In the genomic region with DNA sequence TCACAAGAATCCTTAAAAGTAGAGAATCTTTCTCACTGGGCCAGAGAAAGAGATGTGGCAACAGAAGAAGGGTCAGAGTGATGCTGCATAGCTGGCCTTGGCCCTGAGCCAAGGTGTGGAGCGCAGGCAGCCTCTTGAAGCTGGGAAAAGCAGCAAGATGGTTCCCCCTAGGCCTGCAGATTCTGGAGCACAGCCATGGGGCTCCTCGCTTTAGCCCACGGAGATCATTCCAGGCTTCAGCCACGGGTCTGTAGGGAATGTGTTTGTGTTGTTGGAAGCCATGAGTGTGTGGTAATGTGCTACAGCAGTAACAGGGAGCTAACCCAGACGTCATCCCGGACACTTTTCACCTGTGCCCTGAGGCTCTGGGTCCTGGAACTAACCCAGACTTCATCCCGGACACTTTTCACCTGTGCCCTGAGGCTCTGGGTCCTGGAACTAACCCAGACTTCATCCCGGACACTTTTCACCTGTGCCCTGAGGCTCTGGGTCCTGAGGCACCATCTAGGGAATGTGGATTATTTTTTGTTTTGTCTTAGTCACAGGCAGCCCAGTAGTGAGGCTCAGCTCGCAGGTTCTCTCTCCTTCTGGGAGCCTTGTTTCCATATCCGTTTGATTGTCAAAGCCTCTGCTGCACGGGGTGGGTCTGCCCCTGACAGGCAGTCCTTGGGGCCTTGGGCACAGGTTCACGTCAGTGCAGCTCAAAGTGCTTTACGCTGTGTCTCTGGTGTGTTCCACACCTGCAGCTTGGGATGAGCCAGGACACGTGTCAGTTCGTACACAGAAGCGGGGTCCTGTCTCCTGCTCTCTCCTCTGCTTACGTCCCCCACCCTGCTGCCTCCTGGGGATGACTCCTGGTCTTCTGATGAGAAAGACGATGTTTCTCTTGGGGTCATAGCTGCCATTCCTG, we compare ENCODE assay signal across 11 cellular contexts. TPM values are rescaled to one million over a fixed set of nuclear protein-coding genes. Genes with fewer than 3 reads are reported as not detected.
DNase-seq lines count a peak whose midpoint lies in the region; TF ChIP-seq lines count a peak whose summit lies in the region.
"Had no signal": no experiment of that assay in that cellular context is flagged by ENCODE, and none has a peak within 500 bp of the region (broad histone marks: within the 10 kb centered on the region; RNA-seq: fewer than 3 reads in every experiment).

No MANE protein-coding gene starts in this region.

- no peaks in the 10 kb centered on the region for H3K27me3 Mint-ChIP-seq in osteocyte (ENCODE audit: unreplicated experiment)

- peaks cover 24% of the 10 kb centered on the region for H3K4me1 Mint-ChIP-seq in osteocyte (ENCODE audit: unreplicated experiment)
- H3K4me1 Mint-ChIP-seq: activated B cell treated with CpG ODN at 0.5 μM for 24 hours had no signal

- peaks cover 66% of the 10 kb centered on the region for H3K36me3 Mint-ChIP-seq in osteocyte (ENCODE audit: unreplicated experiment)

- DNase-seq in GM10266 (ENCODE audit: extremely low spot score) (peak; percentile 16), M059J (ENCODE audit: low read depth) (peak; percentile 94), ecto neural progenitor cell (ENCODE audit: low spot score) (peak; percentile 40), osteocyte (ENCODE audit: extremely low spot score, unreplicated experiment) (peak; percentile 80), Ammon's horn (ENCODE audit: low spot score) (no peak), SKM-1 treated with dmso at 0.1 percent for 144 hours (lab: John Stamatoyannopoulos, UW; ENCODE audit: unreplicated experiment) (no peak), inferior parietal cortex (ENCODE audit: extremely low spot score) (no peak)
- DNase-seq in stimulated activated CD4-positive, alpha-beta T cell treated with anti-CD3 and anti-CD28 coated beads, Interleukin-4, amount 100 ng/mL, for 24 hours, result no peak
- DNase-seq: activated B cell treated with CpG ODN at 0.5 μM for 24 hours, kidney glomerular epithelial cell had no signal

- TF ChIP-seq CTCF in GM10266 (IDR thresholded peaks at IDR 0.05; ENCODE audit: control insufficient read depth, insufficient read depth, low read depth, missing control alignments) (no peak), osteocyte (IDR thresholded peaks at IDR 0.05) (no peak)

- peak overlapping the region; percentile 67 for H3K27ac Mint-ChIP-seq in osteocyte (ENCODE audit: unreplicated experiment)
- H3K27ac Mint-ChIP-seq: activated B cell treated with CpG ODN at 0.5 μM for 24 hours had no signal

- no peak overlapping the region for H3K4me3 Mint-ChIP-seq in osteocyte (ENCODE audit: unreplicated experiment)
- H3K4me3 Mint-ChIP-seq: activated B cell treated with CpG ODN at 0.5 μM for 24 hours; stimulated activated effector memory CD8-positive, alpha-beta T cell treated with anti-CD3 and anti-CD28 coated beads, Interleukin-12 subunit alpha, Interleukin-12 subunit beta, amount 100 ng/mL, for 72 hours had no signal

- H3K9me3 Mint-ChIP-seq in osteocyte (ENCODE audit: unreplicated experiment), result peaks cover 19% of the 10 kb centered on the region

RNA-seq across cellular contexts. Expression of a gene that starts 56.3 kb away (rescaled TPM):
- 32.2 and 36.7 TPM in 2 replicates for total RNA-seq in M059J (2014; rRNA removed; shearing (Covaris generic))
- 70.0 and 81.4 TPM in 2 replicates for total RNA-seq in osteocyte

Comparison
In these comparisons a context has a peak if more than half of its experiments do, and no peak if none do; other contexts are left out.
1. DNase-seq: peak in GM10266 (single experiment), M059J (single experiment), ecto neural progenitor cell (single experiment) and osteocyte (single experiment); none in Ammon's horn (single experiment), SKM-1 treated with dmso at 0.1 percent for 144 hours (single experiment), stimulated activated CD4-positive, alpha-beta T cell treated with anti-CD3 and anti-CD28 coated beads, Interleukin-4, amount 100 ng/mL, for 24 hours (single experiment) and inferior parietal cortex (single experiment).